ENCODE assay signal across 9 cellular contexts in genomic region chr10:71868192-71868697, GRCh38. TPM values are rescaled to one million over a fixed set of nuclear protein-coding genes. Genes with fewer than 3 reads are reported as not detected.
DNase-seq lines count a peak whose midpoint lies in the region; ATAC-seq and TF ChIP-seq lines count a peak whose summit lies in the region.
"Had no signal": no experiment of that assay in that cellular context is flagged by ENCODE, and none has a peak within 500 bp of the region (broad histone marks: within the 10 kb centered on the region; RNA-seq: fewer than 3 reads in every experiment).

No MANE protein-coding gene starts in this region.

- peak overlapping the region; percentile 70 for H3K27ac ChIP-seq in PC-9

- H3K36me3 ChIP-seq in PC-9 (ENCODE audit: low read depth): no peaks in the 10 kb centered on the region

- peak overlapping the region; percentile 39 for H3K4me2 ChIP-seq in PC-9

- H3K27me3 ChIP-seq in PC-9 (ENCODE audit: insufficient read depth, low read depth): no peaks in the 10 kb centered on the region

- H3K4me1 ChIP-seq in PC-9 (replicated peaks; ENCODE audit: insufficient read depth): peaks cover 59% of the 10 kb centered on the region

- BruUV-seq in PC-9 (replicated peaks; lab: Mats Ljungman, UMichigan): no TSS peak

- TF ChIP-seq CTCF in PC-9 (conservative IDR thresholded peaks at IDR 0.05) (no peak), GM13977 (IDR thresholded peaks at IDR 0.05; ENCODE audit: extremely low read depth, insufficient read depth, missing control alignments) (no peak)

- no peaks in the 10 kb centered on the region for H3K79me2 ChIP-seq in PC-9 (ENCODE audit: low read depth)

- DNase-seq in PC-9: peak; percentile 92 to 95
- peak; percentile 76 for DNase-seq in fibroblast of peridontal ligament (ENCODE audit: extremely low read depth)
- peak; percentile 93 for DNase-seq in renal cortical epithelial cell (ENCODE audit: low read depth)
- no peak for DNase-seq in NCI-H748 (lab: John Stamatoyannopoulos, UW; ENCODE audit: unreplicated experiment)
- DNase-seq in UCSD-AML1 (lab: John Stamatoyannopoulos, UW; ENCODE audit: unreplicated experiment): no peak
- DNase-seq in GM13977 (ENCODE audit: low spot score): no peak
- DNase-seq: NCI-H2107 had no signal

- no peak overlapping the region for H3K4me3 ChIP-seq in PC-9

- CTCF ChIA-PET in PC-9 (lab: Charles Lee): no interaction called here

- in situ Hi-C loops in GM13977 (cut with MboI; ENCODE audit: low pct_unique_long_range_greater_than_20kb, low sequenced_read_pairs, unreplicated experiment): no loop called here

- no peaks in the 10 kb centered on the region for H3K9me3 ChIP-seq in PC-9 (ENCODE audit: insufficient read depth, low read depth)

- H3F3A ChIP-seq in PC-9 (ENCODE audit: insufficient read depth, low read depth): peaks cover 34% of the 10 kb centered on the region

- POLR2A ChIA-PET in PC-9 (lab: Charles Lee; ENCODE audit: unreplicated experiment): interaction anchor here (0.6 to 0.9 kb wide), 3 partner anchors 17 to 531 kb away, joined by 4 read pairs; partner anchors contain the start of gene PSAP

- ATAC-seq in GM18861 (IDR thresholded peaks at IDR 0.05; ENCODE audit: unreplicated experiment) (peak; percentile 57), HG03159 (IDR thresholded peaks at IDR 0.05; ENCODE audit: unreplicated experiment) (no peak)

- H2AFZ ChIP-seq in PC-9: no peak overlapping the region

- H3K9me2 ChIP-seq in PC-9 (ENCODE audit: insufficient read depth): no peaks in the 10 kb centered on the region

- intact Hi-C loops in PC-9 (cut with micrococcal nuclease; ENCODE audit: unreplicated experiment): loop anchor here (1.0 to 2.0 kb wide), 4 partner anchors 8 to 101 kb away; no protein-coding TSS in a partner anchor

- H4K20me1 ChIP-seq in PC-9 (ENCODE audit: insufficient read depth): no peaks in the 10 kb centered on the region

RNA-seq across cellular contexts. Expression of gene PSAP, which starts 17.2 kb away (rescaled TPM):
- total RNA-seq in PC-9 (2021) (683 and 1,027 TPM in 2 replicates), renal cortical epithelial cell (787 and 1,464 TPM in 2 replicates)

Comparison
In these comparisons a context has a peak if more than half of its experiments do, and no peak if none do; other contexts are left out.
1. DNase-seq: peak in PC-9 (2 of 2), fibroblast of peridontal ligament (single experiment) and renal cortical epithelial cell (single experiment); none in NCI-H748 (single experiment), UCSD-AML1 (single experiment) and GM13977 (single experiment).